Comparison of ENCODE assay signal across 32 cellular contexts in the genomic region with DNA sequence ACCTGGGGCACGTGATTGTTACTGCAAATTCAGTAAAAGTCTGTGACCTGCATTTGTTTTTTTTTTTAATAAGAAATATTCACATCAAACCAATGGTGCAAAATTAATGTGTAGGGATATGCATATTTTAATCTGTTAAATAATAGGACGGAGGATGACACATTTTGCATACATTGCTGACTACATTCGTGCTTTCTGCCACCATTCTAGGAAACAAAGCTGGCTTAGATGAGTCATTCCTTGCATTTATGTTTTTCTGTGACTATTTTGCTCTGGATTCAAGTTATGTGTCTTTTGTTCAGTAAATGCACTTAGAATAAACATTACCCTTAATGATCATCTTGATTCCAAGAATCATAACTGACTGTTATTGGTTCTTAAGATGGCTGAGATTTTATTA. TPM values are rescaled to one million over a fixed set of nuclear protein-coding genes. Genes with fewer than 3 reads are reported as not detected.
"Had no signal": no experiment of that assay in that cellular context is flagged by ENCODE, and none has a peak within 500 bp of the region (broad histone marks: within the 10 kb centered on the region; RNA-seq: fewer than 3 reads in every experiment).

No MANE protein-coding gene starts in this region.

- H3K4me2 ChIP-seq: hepatocyte had no signal

- H3K36me3 ChIP-seq: ascending aorta, breast epithelium, gastrocnemius medialis, heart right ventricle had no signal

- H3K27me3 Mint-ChIP-seq: activated CD4-positive, alpha-beta memory T cell treated with anti-CD3 and anti-CD28 coated beads for 36 hours; activated CD4-positive, alpha-beta T cell treated with anti-CD3 and anti-CD28 coated beads for 36 hours; activated CD4-positive, alpha-beta T cell treated with anti-CD3 and anti-CD28 coated beads, Interleukin-2, amount 10 ng/mL, durations not matched to agents 24 days and 14 days; activated naive CD4-positive, alpha-beta T cell treated with anti-CD3 and anti-CD28 coated beads, Interleukin-2, amount 10 ng/mL, durations not matched to agents 7 days and 5 days; activated naive CD8-positive, alpha-beta T cell treated with anti-CD3 and anti-CD28 coated beads, Interleukin-2, amount 10 ng/mL, durations not matched to agents 7 days and 5 days; activated T-cell treated with anti-CD3 and anti-CD28 coated beads, Interleukin-2, amount 50 U/mL, for 24 hours; brain; central memory CD8-positive, alpha-beta T cell; dendritic cell treated with granulocyte-macrophage colony-stimulating factor and Interleukin-4, amounts not matched to agents 40 ng/mL and 50 ng/mL, for 4 days; T-helper 17 cell had no signal

- ATAC-seq: activated CD4-positive, alpha-beta T cell treated with anti-CD3 and anti-CD28 coated beads for 36 hours; activated CD8-positive, alpha-beta T cell treated with anti-CD3 and anti-CD28 coated beads, Interleukin-2, amount 10 ng/mL, durations not matched to agents 7 days and 5 days; activated naive CD4-positive, alpha-beta T cell treated with anti-CD3 and anti-CD28 coated beads, Interleukin-2, amount 50 U/mL, for 72 hours; activated T-cell treated with anti-CD3 and anti-CD28 coated beads, Interleukin-2, amount 50 U/mL, for 72 hours; gastrocnemius medialis; heart right ventricle; T-helper 17 cell had no signal

- H3K4me3 ChIP-seq: ascending aorta, breast epithelium, coronary artery, dorsolateral prefrontal cortex, gastrocnemius medialis, heart right ventricle, hepatocyte had no signal

- H3K4me1 ChIP-seq: ascending aorta, breast epithelium, gastrocnemius medialis, heart right ventricle had no signal

- H3K27ac Mint-ChIP-seq: activated CD4-positive, alpha-beta memory T cell treated with anti-CD3 and anti-CD28 coated beads for 36 hours; activated CD4-positive, alpha-beta T cell treated with anti-CD3 and anti-CD28 coated beads for 36 hours; activated CD4-positive, alpha-beta T cell treated with anti-CD3 and anti-CD28 coated beads, Interleukin-2, amount 10 ng/mL, durations not matched to agents 24 days and 14 days; activated CD8-positive, alpha-beta T cell treated with anti-CD3 and anti-CD28 coated beads, Interleukin-2, amount 10 ng/mL, durations not matched to agents 7 days and 5 days; activated naive CD4-positive, alpha-beta T cell treated with anti-CD3 and anti-CD28 coated beads, Interleukin-2, amount 10 ng/mL, durations not matched to agents 7 days and 5 days; activated naive CD4-positive, alpha-beta T cell treated with anti-CD3 and anti-CD28 coated beads, Interleukin-2, amount 50 U/mL, for 72 hours; activated naive CD8-positive, alpha-beta T cell treated with anti-CD3 and anti-CD28 coated beads, Interleukin-2, amount 10 ng/mL, durations not matched to agents 7 days and 5 days; activated T-cell treated with anti-CD3 and anti-CD28 coated beads, Interleukin-2, amount 50 U/mL, for 24 hours; activated T-cell treated with anti-CD3 and anti-CD28 coated beads, Interleukin-2, amount 50 U/mL, for 72 hours; dendritic cell treated with granulocyte-macrophage colony-stimulating factor and Interleukin-4, amounts not matched to agents 40 ng/mL and 50 ng/mL, for 4 days; endodermal cell; T-helper 17 cell; T-helper 2 cell treated with Interferon-gamma antibody and Interleukin-4, amounts not matched to agents 5 μg/mL and 100 μg/mL, for 36 hours had no signal

- DNase-seq: activated CD4-positive, alpha-beta memory T cell treated with anti-CD3 and anti-CD28 coated beads for 36 hours; activated CD4-positive, alpha-beta T cell treated with anti-CD3 and anti-CD28 coated beads for 36 hours; activated CD4-positive, alpha-beta T cell treated with anti-CD3 and anti-CD28 coated beads, Interleukin-2, amount 10 ng/mL, durations not matched to agents 24 days and 14 days; activated CD4-positive, CD25-positive, alpha-beta regulatory T cell; activated CD4-positive, CD25-positive, alpha-beta regulatory T cell treated with anti-CD3 and anti-CD28 coated beads, Interleukin-2, amount 50 U/mL, for 72 hours; activated CD8-positive, alpha-beta memory T cell treated with anti-CD3 and anti-CD28 coated beads, Interleukin-2, amount 50 U/mL, for 48 hours; activated CD8-positive, alpha-beta T cell treated with anti-CD3 and anti-CD28 coated beads, Interleukin-2, amount 10 ng/mL, durations not matched to agents 7 days and 5 days; activated gamma-delta T cell; activated naive CD4-positive, alpha-beta T cell; activated naive CD4-positive, alpha-beta T cell treated with anti-CD3 and anti-CD28 coated beads, Interleukin-2, amount 10 ng/mL, durations not matched to agents 7 days and 5 days; activated naive CD8-positive, alpha-beta T cell treated with anti-CD3 and anti-CD28 coated beads, Interleukin-2, amount 10 ng/mL, durations not matched to agents 7 days and 5 days; activated T-cell treated with anti-CD3 and anti-CD28 coated beads for 4 hours; activated T-cell treated with anti-CD3 and anti-CD28 coated beads, Interleukin-2, amount 50 U/mL, for 24 hours; activated T-cell treated with anti-CD3 and anti-CD28 coated beads, Interleukin-2, amount 50 U/mL, for 72 hours; dorsolateral prefrontal cortex; effector memory CD4-positive, alpha-beta T cell; endodermal cell; gastrocnemius medialis; heart right ventricle; T-helper 1 cell; T-helper 17 cell; T1000 had no signal

- H3K9me3 ChIP-seq: ascending aorta, breast epithelium, gastrocnemius medialis, heart right ventricle had no signal

- H3K4me1 Mint-ChIP-seq: activated CD4-positive, alpha-beta T cell treated with anti-CD3 and anti-CD28 coated beads for 36 hours; activated CD4-positive, alpha-beta T cell treated with anti-CD3 and anti-CD28 coated beads, Interleukin-2, amount 10 ng/mL, durations not matched to agents 24 days and 14 days; activated naive CD4-positive, alpha-beta T cell treated with anti-CD3 and anti-CD28 coated beads, Interleukin-2, amount 10 ng/mL, durations not matched to agents 7 days and 5 days; activated naive CD8-positive, alpha-beta T cell treated with anti-CD3 and anti-CD28 coated beads, Interleukin-2, amount 10 ng/mL, durations not matched to agents 7 days and 5 days; central memory CD8-positive, alpha-beta T cell; T-helper 17 cell had no signal

- H3K36me3 Mint-ChIP-seq: activated CD4-positive, alpha-beta memory T cell treated with anti-CD3 and anti-CD28 coated beads for 36 hours; activated naive CD4-positive, alpha-beta T cell treated with anti-CD3 and anti-CD28 coated beads, Interleukin-2, amount 10 ng/mL, durations not matched to agents 7 days and 5 days; activated naive CD4-positive, alpha-beta T cell treated with anti-CD3 and anti-CD28 coated beads, Interleukin-2, amount 50 U/mL, for 72 hours; activated naive CD8-positive, alpha-beta T cell treated with anti-CD3 and anti-CD28 coated beads, Interleukin-2, amount 10 ng/mL, durations not matched to agents 7 days and 5 days; brain had no signal

- H3K27ac ChIP-seq: ascending aorta, breast epithelium, coronary artery, dorsolateral prefrontal cortex, epithelial cell of prostate, gastrocnemius medialis, heart right ventricle, hepatocyte had no signal

- H3K9me3 Mint-ChIP-seq: activated CD4-positive, alpha-beta memory T cell treated with anti-CD3 and anti-CD28 coated beads for 36 hours; activated CD4-positive, alpha-beta T cell treated with anti-CD3 and anti-CD28 coated beads, Interleukin-2, amount 10 ng/mL, durations not matched to agents 24 days and 14 days; activated naive CD4-positive, alpha-beta T cell treated with anti-CD3 and anti-CD28 coated beads, Interleukin-2, amount 10 ng/mL, durations not matched to agents 7 days and 5 days; activated naive CD4-positive, alpha-beta T cell treated with anti-CD3 and anti-CD28 coated beads, Interleukin-2, amount 50 U/mL, for 72 hours; activated naive CD8-positive, alpha-beta T cell treated with anti-CD3 and anti-CD28 coated beads, Interleukin-2, amount 10 ng/mL, durations not matched to agents 7 days and 5 days; activated T-cell treated with anti-CD3 and anti-CD28 coated beads, Interleukin-2, amount 50 U/mL, for 24 hours; brain; dendritic cell treated with granulocyte-macrophage colony-stimulating factor and Interleukin-4, amounts not matched to agents 40 ng/mL and 50 ng/mL, for 4 days; endodermal cell; T-helper 2 cell treated with Interferon-gamma antibody and Interleukin-4, amounts not matched to agents 5 μg/mL and 100 μg/mL, for 36 hours had no signal

- H3K27me3 ChIP-seq: ascending aorta, breast epithelium, dorsolateral prefrontal cortex, gastrocnemius medialis, heart right ventricle, hepatocyte had no signal

- H3K4me3 Mint-ChIP-seq: activated CD4-positive, alpha-beta memory T cell treated with anti-CD3 and anti-CD28 coated beads for 36 hours; activated CD4-positive, alpha-beta T cell treated with anti-CD3 and anti-CD28 coated beads for 36 hours; activated CD4-positive, alpha-beta T cell treated with anti-CD3 and anti-CD28 coated beads, Interleukin-2, amount 10 ng/mL, durations not matched to agents 24 days and 14 days; activated CD8-positive, alpha-beta T cell treated with anti-CD3 and anti-CD28 coated beads, Interleukin-2, amount 10 ng/mL, durations not matched to agents 7 days and 5 days; activated naive CD4-positive, alpha-beta T cell treated with anti-CD3 and anti-CD28 coated beads, Interleukin-2, amount 10 ng/mL, durations not matched to agents 7 days and 5 days; activated naive CD8-positive, alpha-beta T cell treated with anti-CD3 and anti-CD28 coated beads, Interleukin-2, amount 10 ng/mL, durations not matched to agents 7 days and 5 days; activated T-cell treated with anti-CD3 and anti-CD28 coated beads, Interleukin-2, amount 50 U/mL, for 24 hours; activated T-cell treated with anti-CD3 and anti-CD28 coated beads, Interleukin-2, amount 50 U/mL, for 72 hours; brain; central memory CD8-positive, alpha-beta T cell; dendritic cell treated with granulocyte-macrophage colony-stimulating factor and Interleukin-4, amounts not matched to agents 40 ng/mL and 50 ng/mL, for 4 days; endodermal cell; T-helper 17 cell; T-helper 2 cell treated with Interferon-gamma antibody and Interleukin-4, amounts not matched to agents 5 μg/mL and 100 μg/mL, for 36 hours had no signal

- H3K79me2 ChIP-seq: hepatocyte had no signal

- H2AFZ ChIP-seq: hepatocyte had no signal

RNA-seq across cellular contexts. Expression of gene CYYR1, which starts 23.9 kb away (rescaled TPM):
- total RNA-seq: activated CD4-positive, alpha-beta memory T cell treated with anti-CD3 and anti-CD28 coated beads for 36 hours; activated CD4-positive, alpha-beta T cell treated with anti-CD3 and anti-CD28 coated beads for 36 hours; activated CD4-positive, alpha-beta T cell treated with anti-CD3 and anti-CD28 coated beads, Interleukin-2, amount 10 ng/mL, durations not matched to agents 24 days and 14 days; activated CD8-positive, alpha-beta T cell treated with anti-CD3 and anti-CD28 coated beads, Interleukin-2, amount 10 ng/mL, durations not matched to agents 7 days and 5 days; activated naive CD4-positive, alpha-beta T cell treated with anti-CD3 and anti-CD28 coated beads, Interleukin-2, amount 50 U/mL, for 72 hours; activated naive CD8-positive, alpha-beta T cell treated with anti-CD3 and anti-CD28 coated beads, Interleukin-2, amount 10 ng/mL, durations not matched to agents 7 days and 5 days; activated T-cell treated with anti-CD3 and anti-CD28 coated beads, Interleukin-2, amount 50 U/mL, for 72 hours; T-helper 17 cell had no signal
